8 cellular contexts compared by ENCODE assay signal in genomic region chr13:40069173-40070044, GRCh38.
DNase-seq lines count a peak whose midpoint lies in the region; ATAC-seq and TF ChIP-seq lines count a peak whose summit lies in the region.

No MANE protein-coding gene starts in this region.

- no peaks in the 10 kb centered on the region for H3K4me1 ChIP-seq in parathyroid adenoma
- H3K4me1 ChIP-seq in thoracic aorta (ENCODE audit: control insufficient read depth in 1 of 2, low read depth in 2 of 2): peaks cover 0 to 18% of the 10 kb centered on the region in 2 donors

- H3K79me2 ChIP-seq in parathyroid adenoma: no peaks in the 10 kb centered on the region

- H3K9me3 ChIP-seq in parathyroid adenoma (ENCODE audit: control insufficient read depth, low read length) (no peaks in the 10 kb centered on the region), thoracic aorta (no peaks in the 10 kb centered on the region)

- H3K27ac ChIP-seq in parathyroid adenoma (no peak overlapping the region), thoracic aorta (no peak overlapping the region)

- peak; percentile 48 for TF ChIP-seq CTCF in parathyroid adenoma (IDR thresholded peaks at IDR 0.05)
- peak; percentile 81 for TF ChIP-seq CTCF in thoracic aorta (IDR thresholded peaks at IDR 0.05)

- no peaks in the 10 kb centered on the region for H3K27me3 ChIP-seq in parathyroid adenoma (ENCODE audit: control insufficient read depth, insufficient read depth, low read length)
- no peaks in the 10 kb centered on the region for H3K27me3 ChIP-seq in thoracic aorta (replicated peaks; ENCODE audit: insufficient read depth)

- no peak overlapping the region for H3K4me3 ChIP-seq in parathyroid adenoma (ENCODE audit: low read depth, low read length)
- peak overlapping the region; percentile 45 for H3K4me3 ChIP-seq in thoracic aorta

- ATAC-seq in HG03571 (IDR thresholded peaks at IDR 0.05; ENCODE audit: unreplicated experiment): peak; percentile 59
- peak; percentile 46 for ATAC-seq in thoracic aorta (ENCODE audit: insufficient number of reproducible peaks, low FRiP score, low read depth)

- no peaks in the 10 kb centered on the region for H3K36me3 ChIP-seq in parathyroid adenoma (ENCODE audit: control insufficient read depth, insufficient read depth, low read length)
- no peaks in the 10 kb centered on the region for H3K36me3 ChIP-seq in thoracic aorta

- H3K4me2 ChIP-seq in parathyroid adenoma (ENCODE audit: low read length): no peak overlapping the region

- no peak overlapping the region for H3K9ac ChIP-seq in parathyroid adenoma

- DNase-seq in NCI-H524 (lab: John Stamatoyannopoulos, UW): peak; percentile 31 to 74
- DNase-seq in NCI-H524 treated with DMSO at 0.1 percent for 48 hours (lab: John Stamatoyannopoulos, UW): no peak
- DNase-seq in RPMI8226: peak; percentile 45
- DNase-seq in activated gamma-delta T cell treated with anti-CD3 and anti-CD28 coated beads, Interleukin-2, amount 50 U/mL, for 16 hours (ENCODE audit: low read depth): peak; percentile 53
- DNase-seq in glomerular endothelial cell (ENCODE audit: extremely low read depth, low read depth, low spot score): peak; percentile 60
- peak; percentile 25 for DNase-seq in thoracic aorta (ENCODE audit: low spot score)

- H2AFZ ChIP-seq in parathyroid adenoma: no peak overlapping the region
